Comparison of ENCODE assay signal across 8 cellular contexts in the genomic region with DNA sequence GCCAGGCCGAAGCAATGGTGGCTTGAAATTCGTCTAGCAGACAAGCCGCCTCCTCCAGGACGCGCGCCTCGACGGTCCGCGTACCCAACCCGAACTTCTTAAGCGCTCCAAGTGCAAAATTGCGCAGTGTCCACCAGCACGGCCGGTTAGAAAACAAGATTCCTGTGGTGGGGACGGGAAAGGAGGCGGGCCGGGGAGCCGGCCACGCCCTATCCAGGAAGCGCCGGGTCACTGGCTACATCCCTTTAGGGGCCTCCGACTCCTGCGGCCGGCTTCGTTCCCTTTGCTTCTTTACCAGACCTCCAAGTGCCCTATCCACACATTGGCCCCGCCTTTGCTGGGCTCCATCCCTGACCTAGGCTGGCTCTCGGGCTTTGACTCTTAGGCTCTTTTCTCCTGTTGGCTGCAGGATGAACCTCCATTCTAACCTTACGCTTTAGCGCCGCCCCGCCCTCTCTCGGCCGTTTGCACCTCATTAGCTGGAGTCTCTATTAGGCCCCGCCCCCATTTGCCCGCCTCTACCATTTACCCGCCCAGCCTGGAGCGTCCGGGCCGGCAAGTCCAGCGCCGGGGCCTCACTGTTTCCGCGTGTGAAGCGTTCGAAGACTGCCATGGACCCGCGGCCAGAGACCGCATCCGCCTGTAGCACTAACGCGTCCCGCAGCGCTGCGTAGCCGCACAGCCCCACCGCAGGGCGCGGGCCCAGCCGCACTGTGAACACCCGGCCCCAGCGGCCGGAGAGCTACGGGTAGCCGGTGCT. TPM values are rescaled to one million over a fixed set of nuclear protein-coding genes. Genes with fewer than 3 reads are reported as not detected.
DNase-seq lines count a peak whose midpoint lies in the region; ATAC-seq and TF ChIP-seq lines count a peak whose summit lies in the region.
"Not testable (repeated sequence)": the region's sequence is repeated elsewhere in the genome, so short reads cannot be mapped to it uniquely, and the experiment has no call there.

No MANE protein-coding gene starts in this region.

- peaks cover 40% of the 10 kb centered on the region for H3K4me1 Mint-ChIP-seq in activated CD4-positive, alpha-beta memory T cell treated with anti-CD3 and anti-CD28 coated beads for 36 hours (ENCODE audit: low read depth)
- H3K4me1 Mint-ChIP-seq in osteocyte (ENCODE audit: unreplicated experiment) = peaks cover 66% of the 10 kb centered on the region

- CTCF ChIA-PET in activated CD4-positive, alpha-beta memory T cell treated with anti-CD3 and anti-CD28 coated beads for 36 hours (lab: Charles Lee) = interaction anchor here (1.0 kb wide), 2 partner anchors 12 to 148 kb away, joined by 3 to 6 read pairs; a partner anchor contains a TSS

- H3K4me3 ChIP-seq in choroid plexus epithelial cell (ENCODE audit: low read depth, low read length) (peak overlapping the region; percentile 57), iPS DF 6.9 (ENCODE audit: low read length) (peak overlapping the region; percentile 48; the same call in 1 of the 2 replicates), uterus (peak overlapping the region; percentile 36 to 40)

- TF ChIP-seq POLR2A in uterus (IDR thresholded peaks at IDR 0.05) = not testable (repeated sequence)

- DNase-seq in GM13976 (ENCODE audit: low spot score) (peak; percentile 55), NCI-H774 (lab: John Stamatoyannopoulos, UW) (peak; percentile 63), choroid plexus epithelial cell (ENCODE audit: low read depth) (peak; percentile 86), uterus (peak; percentile 83 to 85)
- peak; percentile 75 for DNase-seq in activated CD4-positive, alpha-beta memory T cell treated with anti-CD3 and anti-CD28 coated beads for 36 hours
- not testable (repeated sequence) for DNase-seq in iPS DF 6.9 (ENCODE audit: low read depth, low spot score); osteocyte (ENCODE audit: extremely low spot score, unreplicated experiment)

- WGBS in iPS DF 6.9 (ENCODE audit: insufficient coverage, insufficient read length) = no CpG with 5 or more reads among the region's 65 CpGs

- intact Hi-C loops in activated CD4-positive, alpha-beta memory T cell treated with anti-CD3 and anti-CD28 coated beads for 36 hours (cut with micrococcal nuclease) = loop anchor here (5.0 kb wide), 1 partner anchor 321 kb away; no protein-coding TSS in a partner anchor
- intact Hi-C loops in uterus (cut with DNase I; ENCODE audit: low total_unique reads) = not testable (repeated sequence)

- H3K27me3 Mint-ChIP-seq in activated CD4-positive, alpha-beta memory T cell treated with anti-CD3 and anti-CD28 coated beads for 36 hours; osteocyte (ENCODE audit: unreplicated experiment): not testable (repeated sequence)

- not testable (repeated sequence) for H3K27ac ChIP-seq in iPS DF 6.9 (ENCODE audit: low read length)
- peak overlapping the region; percentile 72 to 81 for H3K27ac ChIP-seq in uterus

- peak overlapping the region; percentile 73 for H3K27ac Mint-ChIP-seq in activated CD4-positive, alpha-beta memory T cell treated with anti-CD3 and anti-CD28 coated beads for 36 hours
- peak overlapping the region; percentile 85 for H3K27ac Mint-ChIP-seq in osteocyte (ENCODE audit: unreplicated experiment)

- POLR2A ChIA-PET in activated CD4-positive, alpha-beta memory T cell treated with anti-CD3 and anti-CD28 coated beads for 36 hours (lab: Charles Lee) = interaction anchor here (1.0 to 1.4 kb wide), 2 partner anchors 32 to 54 kb away, joined by 3 to 5 read pairs; a partner anchor contains a TSS

- in situ Hi-C loops in GM13976 (cut with MboI; ENCODE audit: low sequenced_read_pairs, unreplicated experiment) = loop anchor here (10.0 kb wide), 1 partner anchor 156 kb away; no protein-coding TSS in a partner anchor

- H3K27me3 ChIP-seq in iPS DF 6.9 (ENCODE audit: control insufficient read depth, insufficient read depth, low read length); uterus: not testable (repeated sequence)

- not testable (repeated sequence) for H3K9me3 ChIP-seq in iPS DF 6.9 (ENCODE audit: control insufficient read depth, insufficient read depth, low read length); uterus

- peak overlapping the region; percentile 83 for H3K4me3 Mint-ChIP-seq in activated CD4-positive, alpha-beta memory T cell treated with anti-CD3 and anti-CD28 coated beads for 36 hours
- H3K4me3 Mint-ChIP-seq in osteocyte (ENCODE audit: unreplicated experiment) = peak overlapping the region; percentile 87

- not testable (repeated sequence) for TF ChIP-seq CTCF in GM13976 (IDR thresholded peaks at IDR 0.05; ENCODE audit: borderline replicate concordance, control extremely low read depth, extremely low read depth, insufficient read depth, missing control alignments); choroid plexus epithelial cell (conservative IDR thresholded peaks at IDR 0.05; ENCODE audit: low read depth, low read length); osteocyte (IDR thresholded peaks at IDR 0.05); uterus (IDR thresholded peaks at IDR 0.05)

- ATAC-seq in HG03064 (IDR thresholded peaks at IDR 0.05; ENCODE audit: low read depth, unreplicated experiment) = peak; percentile 57

- not testable (repeated sequence) for H3K9me3 Mint-ChIP-seq in activated CD4-positive, alpha-beta memory T cell treated with anti-CD3 and anti-CD28 coated beads for 36 hours; osteocyte (ENCODE audit: unreplicated experiment)

- H3K4me1 ChIP-seq in iPS DF 6.9 (ENCODE audit: control insufficient read depth, insufficient read depth, low read length) = not testable (repeated sequence)
- peaks cover 2 to 18% of the 10 kb centered on the region in 2 donors for H3K4me1 ChIP-seq in uterus

- H3K36me3 ChIP-seq in iPS DF 6.9 (ENCODE audit: control insufficient read depth, insufficient read depth, low read length) = peaks cover 14% of the 10 kb centered on the region
- H3K36me3 ChIP-seq in uterus = not testable (repeated sequence)

- H3K36me3 Mint-ChIP-seq in activated CD4-positive, alpha-beta memory T cell treated with anti-CD3 and anti-CD28 coated beads for 36 hours = peaks cover 20% of the 10 kb centered on the region
- H3K36me3 Mint-ChIP-seq in osteocyte (ENCODE audit: unreplicated experiment) = not testable (repeated sequence)

RNA-seq across cellular contexts. Expression of a gene that starts 11.8 kb away (rescaled TPM):
- 10 to 100 TPM; 89.1 to 90.3 TPM for total RNA-seq in activated CD4-positive, alpha-beta memory T cell treated with anti-CD3 and anti-CD28 coated beads for 36 hours
- total RNA-seq in osteocyte (94.3 and 104 TPM in 2 replicates), uterus (100 to 1,000 TPM in 1 of 4 donors, 10 to 100 TPM in 3; 33.2 to 164 (median 78.1) TPM)

RNA-seq across cellular contexts. Expression of a gene that starts 32.8 kb away (rescaled TPM):
- total RNA-seq in activated CD4-positive, alpha-beta memory T cell treated with anti-CD3 and anti-CD28 coated beads for 36 hours = 10 to 100 TPM; 38.0 to 41.7 TPM
- 19.7 and 20.4 TPM in 2 replicates for total RNA-seq in osteocyte
- 10 to 100 TPM in 3 of 4 donors, 1 to 10 TPM in 1; 7.4 to 26.3 (median 18.1) TPM for total RNA-seq in uterus

RNA-seq across cellular contexts. Expression of a gene that starts 35.5 kb away (rescaled TPM):
- under 1 TPM in 1 of 2 experiments, not detected in 1; 1.00 TPM for total RNA-seq in activated CD4-positive, alpha-beta memory T cell treated with anti-CD3 and anti-CD28 coated beads for 36 hours
- total RNA-seq in osteocyte (2.0 TPM in 1 of 2 replicates, not detected in the other), uterus (1 to 10 TPM in 1 of 4 donors, not detected in 3; 2.8 TPM)

RNA-seq across cellular contexts. Expression of a gene that starts 39.4 kb away (rescaled TPM):
- not detected for total RNA-seq in activated CD4-positive, alpha-beta memory T cell treated with anti-CD3 and anti-CD28 coated beads for 36 hours
- total RNA-seq in osteocyte (not detected in 2 replicates), uterus (under 1 TPM in 1 of 4 donors, not detected in 3; 0.64 TPM)

RNA-seq across cellular contexts. Expression of a gene that starts 59.8 kb away (rescaled TPM):
- total RNA-seq in activated CD4-positive, alpha-beta memory T cell treated with anti-CD3 and anti-CD28 coated beads for 36 hours = 100 to 1,000 TPM; 241 to 253 TPM
- total RNA-seq in osteocyte (48.0 and 53.2 TPM in 2 replicates), uterus (10 to 100 TPM; 12.8 to 70.2 (median 19.0) TPM)
